Comparison of ENCODE assay signal across 23 cellular contexts in the genomic region with DNA sequence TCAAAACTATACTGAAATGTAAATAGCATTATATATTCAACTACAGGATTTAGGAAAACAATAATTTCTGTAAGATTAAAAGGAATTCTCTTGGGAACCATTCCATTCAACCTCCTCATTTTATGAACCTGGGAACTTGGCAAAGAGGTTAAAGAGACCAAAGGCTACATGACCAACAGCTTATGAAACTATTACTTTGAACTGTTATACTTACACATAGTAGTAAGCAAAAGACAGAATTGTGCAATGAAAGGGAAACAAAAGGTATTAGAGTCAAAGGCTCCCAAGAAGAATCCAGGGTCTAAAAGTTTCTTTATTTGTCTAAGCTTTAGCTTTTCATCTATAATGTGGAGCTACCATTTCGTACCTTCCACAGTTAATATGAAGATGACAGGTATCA. TPM values are rescaled to one million over a fixed set of nuclear protein-coding genes. Genes with fewer than 3 reads are reported as not detected.
DNase-seq lines count a peak whose midpoint lies in the region; ATAC-seq, FAIRE-seq and TF ChIP-seq lines count a peak whose summit lies in the region.
"Had no signal": no experiment of that assay in that cellular context is flagged by ENCODE, and none has a peak within 500 bp of the region (broad histone marks: within the 10 kb centered on the region; RNA-seq: fewer than 3 reads in every experiment).

No MANE protein-coding gene starts in this region.

- H3K4me3 ChIP-seq in BLaER1 treated with 17β-estradiol and CSF1 and Interleukin-3, amounts not matched to agents 10 nM and 100 nM = 0 out of 20 replicates have a peak overlapping the region, but pooled peaks of 1 of the 10 experiments have one; percentile 1
- H3K4me3 ChIP-seq in fibroblast of mammary gland (ENCODE audit: control insufficient read depth, low read depth, low read length) (no peak overlapping the region), liver (ENCODE audit: low read depth in 1 of 3, low read length in 3 of 3) (no peak overlapping the region), kidney (ENCODE audit: low read length in 2 of 2) (no peak overlapping the region)

- no peak for FAIRE-seq in kidney (lab: Jason Lieb, UNC)
- FAIRE-seq: RCC 7860 had no signal

- H3K4me2 ChIP-seq in BLaER1 treated with 17β-estradiol and CSF1 and Interleukin-3, amounts not matched to agents 10 nM and 100 nM = peak overlapping the region in 6 of 11 experiments; percentile 16 to 83 (median 71); a peak in 6 of 22 replicates
- H3K4me2 ChIP-seq: KMS-11 had no signal

- no peaks in the 10 kb centered on the region for H3K27me3 ChIP-seq in BLaER1 treated with 17β-estradiol and CSF1 and Interleukin-3, amounts not matched to agents 10 nM and 100 nM
- H3K27me3 ChIP-seq in liver (ENCODE audit: control insufficient read depth in 4 of 4, insufficient read depth in 4 of 4, low read length in 3 of 4) = no peaks in the 10 kb centered on the region

- 46% methylated on average over 1 of the region's 1 CpG for WGBS in liver

- no peaks in the 10 kb centered on the region for H3K9me3 ChIP-seq in BLaER1 treated with 17β-estradiol and CSF1 and Interleukin-3, amounts not matched to agents 10 nM and 100 nM (replicated peaks in 1 of 11)
- no peaks in the 10 kb centered on the region for H3K9me3 ChIP-seq in liver (ENCODE audit: control insufficient read depth in 4 of 4, low read length in 3 of 4)
- no peaks in the 10 kb centered on the region for H3K9me3 ChIP-seq in kidney (ENCODE audit: control insufficient read depth in 1 of 2, low read length in 2 of 2)

- intact Hi-C loops in kidney (cut with DNase I) = no loop called here

- TF ChIP-seq CTCF in fibroblast of mammary gland (conservative IDR thresholded peaks at IDR 0.05; ENCODE audit: control insufficient read depth, insufficient read depth, low read depth, low read length) (no peak), liver (IDR thresholded peaks at IDR 0.05; ENCODE audit: low read depth, low read length, missing input control) (no peak), kidney (IDR thresholded peaks at IDR 0.05; ENCODE audit: borderline replicate concordance, extremely low read depth, insufficient read depth) (no peak)

- H3K9ac ChIP-seq in BLaER1 treated with 17β-estradiol and CSF1 and Interleukin-3, amounts not matched to agents 10 nM and 100 nM = peak overlapping the region in 1 of 11 experiments; percentile 55; a peak in 1 of 22 replicates
- H3K9ac ChIP-seq in liver (ENCODE audit: low read depth in 1 of 2, low read length in 2 of 2) (no peak overlapping the region), kidney (ENCODE audit: low read length in 2 of 2) (no peak overlapping the region)
- H3K9ac ChIP-seq: KMS-11 had no signal

- ATAC-seq in GM18517 (IDR thresholded peaks at IDR 0.05; ENCODE audit: unreplicated experiment) = no peak
- ATAC-seq: Right ventricle myocardium inferior had no signal

- peak overlapping the region in 7 of 11 experiments; percentile 6 to 79 (median 60); a peak in 8 of 22 replicates for H3K27ac ChIP-seq in BLaER1 treated with 17β-estradiol and CSF1 and Interleukin-3, amounts not matched to agents 10 nM and 100 nM
- H3K27ac ChIP-seq in liver (ENCODE audit: low read depth in 1 of 2, low read length in 2 of 2) (peak overlapping the region; percentile 32 to 33), kidney (ENCODE audit: low read depth in 2 of 2, low read length in 2 of 2) (no peak overlapping the region)
- H3K27ac ChIP-seq: KMS-11 had no signal

- no peaks in the 10 kb centered on the region for H4K20me1 ChIP-seq in BLaER1 treated with 17β-estradiol and CSF1 and Interleukin-3, amounts not matched to agents 10 nM and 100 nM

- H3K4me1 ChIP-seq in BLaER1 treated with 17β-estradiol and CSF1 and Interleukin-3, amounts not matched to agents 10 nM and 100 nM = peaks cover 0 to 72% (median 15%) of the 10 kb centered on the region in 10 experiments; a peak in 12 of 20 replicates
- peaks cover 0 to 16% (median 10%) of the 10 kb centered on the region in 4 donors for H3K4me1 ChIP-seq in liver (ENCODE audit: control insufficient read depth in 4 of 4, insufficient read depth in 4 of 4, low read length in 3 of 4)
- H3K4me1 ChIP-seq in kidney (ENCODE audit: control insufficient read depth in 1 of 2, insufficient read depth in 1 of 2, low read depth in 1 of 2, low read length in 2 of 2) = no peaks in the 10 kb centered on the region

- peak in 1 of 2 donors; percentile 26 for TF ChIP-seq RAD21 in liver (IDR thresholded peaks at IDR 0.05)

- peaks cover 17 to 52% (median 32%) of the 10 kb centered on the region in 11 experiments; a peak in 21 of 22 replicates for H3K36me3 ChIP-seq in BLaER1 treated with 17β-estradiol and CSF1 and Interleukin-3, amounts not matched to agents 10 nM and 100 nM
- H3K36me3 ChIP-seq in liver (ENCODE audit: control insufficient read depth in 4 of 4, insufficient read depth in 3 of 4, low read depth in 1 of 4, low read length in 3 of 4) = peaks cover 0 to 12% (median 7%) of the 10 kb centered on the region in 4 donors
- peaks cover 0 to 2% of the 10 kb centered on the region in 2 donors for H3K36me3 ChIP-seq in kidney (ENCODE audit: control insufficient read depth in 1 of 2, insufficient read depth in 2 of 2, low read length in 2 of 2)

- DNase-seq in MV-4-11 (lab: John Stamatoyannopoulos, UW) = peak; percentile 21
- peak; percentile 72 for DNase-seq in fibroblast of mammary gland (ENCODE audit: low read depth)
- DNase-seq in kidney = no peak
- no peak for DNase-seq in SKM-1 (lab: John Stamatoyannopoulos, UW; ENCODE audit: unreplicated experiment)
- no peak for DNase-seq in COR-L47 (lab: John Stamatoyannopoulos, UW)
- DNase-seq: CD8-positive, alpha-beta memory T cell; DMS79; NCI-H1092 treated with DMSO at 0.1 percent for 48 hours; NCI-H146; NCI-H2081; NCI-H510A; NCI-H748 treated with DMSO at 0.1 percent for 48 hours; NK-92 treated with Interleukin-12 subunit alpha and Interleukin-12 subunit beta, amount 100 ng/mL, for 24 hours had no signal

TF ChIP-seq in liver, 16 proteins besides CTCF, POLR2A, EP300 and RAD21 (continues in another document):
- TF ChIP-seq SP1 (IDR thresholded peaks at IDR 0.05) (peak; percentile 78), HNF4A (conservative IDR thresholded peaks at IDR 0.05) (peak; percentile 89 to 95), NR2F2 (IDR thresholded peaks at IDR 0.05) (no peak), FOXA1 (IDR thresholded peaks at IDR 0.05) (no peak), RXRA (IDR thresholded peaks at IDR 0.05) (peak; percentile 83 to 85), YY1 (IDR thresholded peaks at IDR 0.05) (peak; percentile 60), JUND (IDR thresholded peaks at IDR 0.05) (peak; percentile 63 to 65), HNF4G (IDR thresholded peaks at IDR 0.05) (peak; percentile 76), TAF1 (conservative IDR thresholded peaks at IDR 0.05) (no peak)
- TF ChIP-seq, protein P1, sequence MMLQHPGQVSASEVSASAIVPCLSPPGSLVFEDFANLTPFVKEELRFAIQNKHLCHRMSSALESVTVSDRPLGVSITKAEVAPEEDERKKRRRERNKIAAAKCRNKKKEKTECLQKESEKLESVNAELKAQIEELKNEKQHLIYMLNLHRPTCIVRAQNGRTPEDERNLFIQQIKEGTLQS (IDR thresholded peaks at IDR 0.05) = peak; percentile 42
- TF ChIP-seq, protein P2, sequence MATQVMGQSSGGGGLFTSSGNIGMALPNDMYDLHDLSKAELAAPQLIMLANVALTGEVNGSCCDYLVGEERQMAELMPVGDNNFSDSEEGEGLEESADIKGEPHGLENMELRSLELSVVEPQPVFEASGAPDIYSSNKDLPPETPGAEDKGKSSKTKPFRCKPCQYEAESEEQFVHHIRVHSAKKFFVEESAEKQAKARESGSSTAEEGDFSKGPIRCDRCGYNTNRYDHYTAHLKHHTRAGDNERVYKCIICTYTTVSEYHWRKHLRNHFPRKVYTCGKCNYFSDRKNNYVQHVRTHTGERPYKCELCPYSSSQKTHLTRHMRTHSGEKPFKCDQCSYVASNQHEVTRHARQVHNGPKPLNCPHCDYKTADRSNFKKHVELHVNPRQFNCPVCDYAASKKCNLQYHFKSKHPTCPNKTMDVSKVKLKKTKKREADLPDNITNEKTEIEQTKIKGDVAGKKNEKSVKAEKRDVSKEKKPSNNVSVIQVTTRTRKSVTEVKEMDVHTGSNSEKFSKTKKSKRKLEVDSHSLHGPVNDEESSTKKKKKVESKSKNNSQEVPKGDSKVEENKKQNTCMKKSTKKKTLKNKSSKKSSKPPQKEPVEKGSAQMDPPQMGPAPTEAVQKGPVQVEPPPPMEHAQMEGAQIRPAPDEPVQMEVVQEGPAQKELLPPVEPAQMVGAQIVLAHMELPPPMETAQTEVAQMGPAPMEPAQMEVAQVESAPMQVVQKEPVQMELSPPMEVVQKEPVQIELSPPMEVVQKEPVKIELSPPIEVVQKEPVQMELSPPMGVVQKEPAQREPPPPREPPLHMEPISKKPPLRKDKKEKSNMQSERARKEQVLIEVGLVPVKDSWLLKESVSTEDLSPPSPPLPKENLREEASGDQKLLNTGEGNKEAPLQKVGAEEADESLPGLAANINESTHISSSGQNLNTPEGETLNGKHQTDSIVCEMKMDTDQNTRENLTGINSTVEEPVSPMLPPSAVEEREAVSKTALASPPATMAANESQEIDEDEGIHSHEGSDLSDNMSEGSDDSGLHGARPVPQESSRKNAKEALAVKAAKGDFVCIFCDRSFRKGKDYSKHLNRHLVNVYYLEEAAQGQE (IDR thresholded peaks at IDR 0.05) = peak; percentile 42
- TF ChIP-seq, protein P3, sequence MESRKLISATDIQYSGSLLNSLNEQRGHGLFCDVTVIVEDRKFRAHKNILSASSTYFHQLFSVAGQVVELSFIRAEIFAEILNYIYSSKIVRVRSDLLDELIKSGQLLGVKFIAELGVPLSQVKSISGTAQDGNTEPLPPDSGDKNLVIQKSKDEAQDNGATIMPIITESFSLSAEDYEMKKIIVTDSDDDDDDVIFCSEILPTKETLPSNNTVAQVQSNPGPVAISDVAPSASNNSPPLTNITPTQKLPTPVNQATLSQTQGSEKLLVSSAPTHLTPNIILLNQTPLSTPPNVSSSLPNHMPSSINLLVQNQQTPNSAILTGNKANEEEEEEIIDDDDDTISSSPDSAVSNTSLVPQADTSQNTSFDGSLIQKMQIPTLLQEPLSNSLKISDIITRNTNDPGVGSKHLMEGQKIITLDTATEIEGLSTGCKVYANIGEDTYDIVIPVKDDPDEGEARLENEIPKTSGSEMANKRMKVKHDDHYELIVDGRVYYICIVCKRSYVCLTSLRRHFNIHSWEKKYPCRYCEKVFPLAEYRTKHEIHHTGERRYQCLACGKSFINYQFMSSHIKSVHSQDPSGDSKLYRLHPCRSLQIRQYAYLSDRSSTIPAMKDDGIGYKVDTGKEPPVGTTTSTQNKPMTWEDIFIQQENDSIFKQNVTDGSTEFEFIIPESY (IDR thresholded peaks at IDR 0.05) = peak; percentile 61

RNA-seq across cellular contexts. Expression of a gene that starts 7.2 kb away (rescaled TPM):
- total RNA-seq in liver = 10 to 100 TPM in 1 of 2 donors, 1 to 10 TPM in 1; 8.0 to 14.1 TPM
- 1 to 10 TPM; 2.8 to 9.2 TPM for polyA plus RNA-seq in liver
- total RNA-seq in kidney = 16.1 TPM
- 5.6 TPM for polyA plus RNA-seq in kidney (ENCODE audit: insufficient read depth, low read depth, low replicate concordance)

RNA-seq across cellular contexts. Expression of a gene that starts 36.5 kb away (rescaled TPM):
- 1 to 10 TPM in 1 of 2 donors, under 1 TPM in 1; 0.79 to 1.1 TPM for total RNA-seq in liver
- under 1 TPM; 0.36 to 0.72 TPM for polyA plus RNA-seq in liver
- 22.5 TPM for total RNA-seq in kidney
- 5.9 TPM for polyA plus RNA-seq in kidney (ENCODE audit: insufficient read depth, low read depth, low replicate concordance)

RNA-seq across cellular contexts. Expression of a gene that starts 42.0 kb away (rescaled TPM):
- total RNA-seq in liver (not detected), kidney (not detected)
- polyA plus RNA-seq in liver (not detected), kidney (ENCODE audit: insufficient read depth, low read depth, low replicate concordance) (not detected)
- total RNA-seq: A172; CD8-positive, alpha-beta memory T cell; HT-29; M059J; Right ventricle myocardium inferior had no signal
- polyA plus RNA-seq: BJ; CD8-positive, alpha-beta memory T cell had no signal

Comparison
In these comparisons a context has a peak if more than half of its experiments do, and no peak if none do; other contexts are left out.
1. H3K27ac ChIP-seq: peak in BLaER1 treated with 17β-estradiol and CSF1 and Interleukin-3, amounts not matched to agents 10 nM and 100 nM (7 of 11) and liver (2 of 2); none in kidney (0 of 2).
2. DNase-seq: peak in MV-4-11 (single experiment) and fibroblast of mammary gland (single experiment); none in kidney (single experiment), SKM-1 (single experiment) and COR-L47 (single experiment).
3. RNA of a gene that starts 36.5 kb away (total RNA-seq): 22.5 TPM in kidney (single experiment); 0.79 to 1.1 TPM in liver; every median in the first group is over 10 times any median in the second.